In genomic region chr1:209611771-209612570, GRCh38 we compare ENCODE assay signal across 14 cellular contexts. TPM values are rescaled to one million over a fixed set of nuclear protein-coding genes. Genes with fewer than 3 reads are reported as not detected.
DNase-seq lines count a peak whose midpoint lies in the region; ATAC-seq, FAIRE-seq and TF ChIP-seq lines count a peak whose summit lies in the region.
"Had no signal": no experiment of that assay in that cellular context is flagged by ENCODE, and none has a peak within 500 bp of the region (broad histone marks: within the 10 kb centered on the region; RNA-seq: fewer than 3 reads in every experiment).

No MANE protein-coding gene starts in this region.

- H3K36me3 ChIP-seq in HepG2 (replicated peaks in 1 of 2; ENCODE audit: control insufficient read depth in 1 of 2, insufficient read depth in 2 of 2, low read length in 2 of 2) (no peaks in the 10 kb centered on the region), right lobe of liver (peaks cover 0 to 8% (median 0%) of the 10 kb centered on the region in 4 donors), right atrium auricular region (no peaks in the 10 kb centered on the region)

- TF ChIP-seq EP300 in HepG2 (IDR thresholded peaks at IDR 0.05; ENCODE audit: low read depth in 2 of 2, low read length in 2 of 2) (no peak), HepG2 (CRISPR knock-in tag; IDR thresholded peaks at IDR 0.05; ENCODE audit: borderline replicate concordance) (no peak)

- FAIRE-seq in HepG2 (lab: Jason Lieb, UNC), result no peak
- FAIRE-seq in GM12891 (lab: Jason Lieb, UNC), result no peak

- no peaks in the 10 kb centered on the region for H3K4me1 ChIP-seq in HepG2 (ENCODE audit: insufficient read depth, low read length)
- no peaks in the 10 kb centered on the region for H3K4me1 ChIP-seq in right lobe of liver
- peaks cover 0 to 7% of the 10 kb centered on the region in 2 donors for H3K4me1 ChIP-seq in right atrium auricular region

- in situ Hi-C loops in HepG2 (cut with HindIII; ENCODE audit: extremely low pct_ligation_motif_present, low pct_unique_long_range_greater_than_20kb), result no loop called here

- no peak for TF ChIP-seq CTCF in HepG2 (CRISPR knock-in tag; IDR thresholded peaks at IDR 0.05)
- TF ChIP-seq CTCF in right lobe of liver (IDR thresholded peaks at IDR 0.05), result no peak
- peak; percentile 14 for TF ChIP-seq CTCF in epithelial cell of esophagus (IDR thresholded peaks at IDR 0.05; ENCODE audit: insufficient read depth, low read depth, low read length, missing control alignments)
- no peak for TF ChIP-seq CTCF in right atrium auricular region (IDR thresholded peaks at IDR 0.05)

- H3K79me2 ChIP-seq in HepG2 (ENCODE audit: insufficient read depth, low read length), result no peaks in the 10 kb centered on the region

- no peaks in the 10 kb centered on the region for H3K9me3 ChIP-seq in HepG2 (ENCODE audit: low read length)
- H3K9me3 ChIP-seq in right lobe of liver, result no peaks in the 10 kb centered on the region
- no peaks in the 10 kb centered on the region for H3K9me3 ChIP-seq in right atrium auricular region
- H3K9me3 ChIP-seq: Caco-2, spleen had no signal

- intact Hi-C loops in HepG2 (cut with micrococcal nuclease; ENCODE audit: unreplicated experiment), result no loop called here
- intact Hi-C loops in right lobe of liver (cut with DNase I), result no loop called here

- BruUV-seq in HepG2 (replicated peaks; lab: Mats Ljungman, UMichigan), result no TSS peak

- TF ChIP-seq POLR2A in HepG2 (IDR thresholded peaks at IDR 0.05; ENCODE audit: insufficient read depth in 1 of 2, low read depth in 2 of 2, low read length in 2 of 2), result no peak
- no peak for TF ChIP-seq POLR2A in right lobe of liver (IDR thresholded peaks at IDR 0.05)
- no peak for TF ChIP-seq POLR2A in GM12891 (IDR thresholded peaks at IDR 0.05; ENCODE audit: low read depth, low read length)

- 18% methylated on average over 6 of the region's 13 CpGs for WGBS in HepG2 (ENCODE audit: low lambda C conversion rate)
- WGBS in right lobe of liver (ENCODE audit: insufficient coverage, low coverage, low lambda C conversion rate, missing lambda C conversion rate), result 73% methylated on average over 4 of the region's 13 CpGs

- H3K27ac ChIP-seq in HepG2 (ENCODE audit: extremely low read length, insufficient read depth, low read length) (no peak overlapping the region), right lobe of liver (no peak overlapping the region), right atrium auricular region (no peak overlapping the region)
- H3K27ac ChIP-seq: spleen had no signal

- peak; percentile 71 for ATAC-seq in HepG2
- no peak for ATAC-seq in right lobe of liver
- peak; percentile 74 for ATAC-seq in HG03571 (IDR thresholded peaks at IDR 0.05; ENCODE audit: unreplicated experiment)
- no peak for ATAC-seq in GM18907 (IDR thresholded peaks at IDR 0.05; ENCODE audit: unreplicated experiment)
- ATAC-seq: SK-N-SH treated with all-trans-retinoic acid at 6 μM for 48 hours; stimulated activated naive CD8-positive, alpha-beta T cell treated with anti-CD3 and anti-CD28 coated beads, Interleukin-15, amount 100 ng/mL, for 72 hours had no signal

- H2AFZ ChIP-seq in HepG2 (ENCODE audit: low read length), result no peak overlapping the region

- no peaks in the 10 kb centered on the region for H4K20me1 ChIP-seq in HepG2 (ENCODE audit: insufficient read depth, low read length)

- H3K4me2 ChIP-seq in HepG2 (ENCODE audit: low read depth, low read length), result no peak overlapping the region

- DNase-seq in HepG2 (ENCODE audit: low spot score) (no peak), right lobe of liver (no peak), epithelial cell of esophagus (ENCODE audit: low read depth) (peak; percentile 64), GM12891 (ENCODE audit: insufficient read length, low spot score) (no peak), glomerular visceral epithelial cell (ENCODE audit: extremely low spot score) (no peak), right atrium auricular region (ENCODE audit: low spot score) (no peak)
- DNase-seq: activated naive CD4-positive, alpha-beta T cell; Caco-2; IMR-90; spleen; stimulated activated naive CD8-positive, alpha-beta T cell treated with anti-CD3 and anti-CD28 coated beads, Interleukin-15, amount 100 ng/mL, for 72 hours had no signal

- H3K9ac ChIP-seq in HepG2 (ENCODE audit: insufficient read depth, low read depth, low read length), result no peak overlapping the region

- TF ChIP-seq RAD21 in HepG2 (CRISPR knock-in tag; IDR thresholded peaks at IDR 0.05), result no peak

- H3K4me3 ChIP-seq in HepG2 (replicated peaks in 1 of 3; ENCODE audit: insufficient read depth in 1 of 3, low read depth in 2 of 3, low read length in 3 of 3), result no peak overlapping the region
- no peak overlapping the region for H3K4me3 ChIP-seq in right lobe of liver
- no peak overlapping the region for H3K4me3 ChIP-seq in epithelial cell of esophagus (ENCODE audit: low read length)
- no peak overlapping the region for H3K4me3 ChIP-seq in right atrium auricular region
- H3K4me3 ChIP-seq: spleen had no signal

- H3K27me3 ChIP-seq in HepG2 (ENCODE audit: control insufficient read depth in 1 of 2, insufficient read depth in 2 of 2, low read length in 2 of 2) (no peaks in the 10 kb centered on the region), right lobe of liver (no peaks in the 10 kb centered on the region), right atrium auricular region (no peaks in the 10 kb centered on the region)

- CTCF ChIA-PET in HepG2 (lab: Yijun Ruan, JAX; ENCODE audit: low intra/inter-chr PET ratio, low total read pairs), result no interaction called here

- POLR2A ChIA-PET in HepG2 (lab: Yijun Ruan, JAX), result no interaction called here

TF ChIP-seq in GM12891, 5 proteins besides CTCF, POLR2A, EP300 and RAD21:
- TF ChIP-seq TAF1 (IDR thresholded peaks at IDR 0.05; ENCODE audit: low read depth, low read length) (no peak), POLR2AphosphoS5 (IDR thresholded peaks at IDR 0.05; ENCODE audit: low read depth, low read length) (no peak), SPI1 (IDR thresholded peaks at IDR 0.05; ENCODE audit: low read depth, low read length) (no peak), POU2F2 (IDR thresholded peaks at IDR 0.05; ENCODE audit: low read depth, low read length) (no peak), PAX5 (IDR thresholded peaks at IDR 0.05; ENCODE audit: insufficient read depth, low read length, severe bottlenecking) (no peak)

RNA-seq across cellular contexts. Expression of gene CAMK1G, which starts 28.5 kb away (rescaled TPM):
- total RNA-seq in HepG2 (2016; rRNA removed; fragmentation: Illumina TruSeq; extraction: Trizol) (not detected in 2 replicates), right lobe of liver (under 1 TPM in 4 of 6 experiments, not detected in 2; 0.17 to 0.80 (median 0.37) TPM), right atrium auricular region (under 1 TPM in 1 of 2 donors, not detected in 1; 0.28 TPM)
- not detected in 2 replicates for total RNA-seq in HepG2 (2016; cell fraction: cytosol; rRNA removed; fragmentation: Illumina TruSeq; extraction: Trizol; ENCODE audit: low read depth)
- total RNA-seq in HepG2 (2016; cell fraction: insoluble cytoplasmic fraction; rRNA removed; fragmentation: Illumina TruSeq; extraction: Trizol), result not detected in 2 replicates
- total RNA-seq in HepG2 (2016; cell fraction: membrane; rRNA removed; fragmentation: Illumina TruSeq; extraction: Trizol), result not detected in 2 replicates
- total RNA-seq in HepG2 (2016; cell fraction: nucleus; rRNA removed; fragmentation: Illumina TruSeq; extraction: Trizol), result not detected in 2 replicates
- not detected in 2 replicates for polyA plus RNA-seq in HepG2 (2011; rRNA removed)
- polyA plus RNA-seq in HepG2 (2011; cell fraction: cytosol; rRNA removed), result not detected in 2 replicates
- polyA plus RNA-seq in HepG2 (2011; cell fraction: nucleus; rRNA removed), result not detected in 2 replicates
- not detected in 2 replicates for polyA plus RNA-seq in HepG2 (2012)
- not detected in 2 replicates for polyA plus RNA-seq in HepG2 (2016; cell fraction: cytosol; fragmentation: Illumina TruSeq; extraction: Trizol; ENCODE audit: low read depth)
- not detected in 2 replicates for polyA plus RNA-seq in HepG2 (2016; cell fraction: insoluble cytoplasmic fraction; fragmentation: Illumina TruSeq; extraction: Trizol; ENCODE audit: low read depth)
- polyA plus RNA-seq in HepG2 (2016; cell fraction: membrane; fragmentation: Illumina TruSeq; extraction: Trizol; ENCODE audit: low read depth), result not detected in 2 replicates
- not detected in 2 replicates for polyA plus RNA-seq in HepG2 (2016; cell fraction: nucleus; fragmentation: Illumina TruSeq; extraction: Trizol; ENCODE audit: insufficient read depth, low read depth)
- not detected in 2 replicates for polyA minus RNA-seq in HepG2 (2011; rRNA and poly(A)+ RNA removed; ENCODE audit: low replicate concordance)
- not detected in 2 replicates for polyA minus RNA-seq in HepG2 (2011; cell fraction: cytosol; rRNA and poly(A)+ RNA removed)
- not detected in 2 replicates for polyA minus RNA-seq in HepG2 (2011; cell fraction: nucleus; rRNA and poly(A)+ RNA removed)
- polyA plus RNA-seq in GM12891 (2012; ENCODE audit: low read depth, missing spikeins), result 0.21 TPM
- total RNA-seq: Caco-2 had no signal

RNA-seq across cellular contexts. Expression of gene LAMB3, which starts 40.3 kb away (rescaled TPM):
- 0.10 and 0.24 TPM in 2 replicates for total RNA-seq in HepG2 (2016; rRNA removed; fragmentation: Illumina TruSeq; extraction: Trizol)
- total RNA-seq in HepG2 (2016; cell fraction: cytosol; rRNA removed; fragmentation: Illumina TruSeq; extraction: Trizol; ENCODE audit: low read depth), result not detected in 2 replicates
- 0.13 TPM in 1 of 2 replicates, not detected in the other for total RNA-seq in HepG2 (2016; cell fraction: insoluble cytoplasmic fraction; rRNA removed; fragmentation: Illumina TruSeq; extraction: Trizol)
- not detected in 2 replicates for total RNA-seq in HepG2 (2016; cell fraction: membrane; rRNA removed; fragmentation: Illumina TruSeq; extraction: Trizol)
- total RNA-seq in HepG2 (2016; cell fraction: nucleus; rRNA removed; fragmentation: Illumina TruSeq; extraction: Trizol), result 0.13 TPM in 1 of 2 replicates, not detected in the other
- polyA plus RNA-seq in HepG2 (2011; rRNA removed), result 0.18 TPM in 2 replicates
- polyA plus RNA-seq in HepG2 (2011; cell fraction: cytosol; rRNA removed), result 0.07 and 0.22 TPM in 2 replicates
- 0.13 and 0.55 TPM in 2 replicates for polyA plus RNA-seq in HepG2 (2011; cell fraction: nucleus; rRNA removed)
- polyA plus RNA-seq in HepG2 (2012), result 0.12 TPM in 1 of 2 replicates, not detected in the other
- not detected in 2 replicates for polyA plus RNA-seq in HepG2 (2016; cell fraction: cytosol; fragmentation: Illumina TruSeq; extraction: Trizol; ENCODE audit: low read depth)
- polyA plus RNA-seq in HepG2 (2016; cell fraction: insoluble cytoplasmic fraction; fragmentation: Illumina TruSeq; extraction: Trizol; ENCODE audit: low read depth), result 0.33 TPM in 1 of 2 replicates, not detected in the other
- polyA plus RNA-seq in HepG2 (2016; cell fraction: membrane; fragmentation: Illumina TruSeq; extraction: Trizol; ENCODE audit: low read depth), result not detected in 2 replicates
- polyA plus RNA-seq in HepG2 (2016; cell fraction: nucleus; fragmentation: Illumina TruSeq; extraction: Trizol; ENCODE audit: insufficient read depth, low read depth), result 0.25 and 0.37 TPM in 2 replicates
- 0.10 and 113 TPM in 2 replicates for polyA minus RNA-seq in HepG2 (2011; rRNA and poly(A)+ RNA removed; ENCODE audit: low replicate concordance)
- 0.69 and 1.1 TPM in 2 replicates for polyA minus RNA-seq in HepG2 (2011; cell fraction: cytosol; rRNA and poly(A)+ RNA removed)
- polyA minus RNA-seq in HepG2 (2011; cell fraction: nucleus; rRNA and poly(A)+ RNA removed), result 0.37 and 0.39 TPM in 2 replicates
- total RNA-seq in right lobe of liver, result 10 to 100 TPM in 1 of 6 experiments, 1 to 10 TPM in 5; 5.0 to 14.6 (median 8.4) TPM
- polyA plus RNA-seq in GM12891 (2012; ENCODE audit: low read depth, missing spikeins), result 0.26 TPM
- total RNA-seq in right atrium auricular region, result 10 to 100 TPM in 1 of 2 donors, 1 to 10 TPM in 1; 4.7 to 11.1 TPM

Comparison
In these comparisons a context has a peak if more than half of its experiments do, and no peak if none do; other contexts are left out.
1. ATAC-seq: peak in HepG2 (single experiment) and HG03571 (single experiment); none in right lobe of liver (0 of 4) and GM18907 (single experiment).